Comparison of ENCODE assay signal across 12 cellular contexts in genomic region chr6:6390849-6391602, GRCh38.
DNase-seq lines count a peak whose midpoint lies in the region; ATAC-seq and TF ChIP-seq lines count a peak whose summit lies in the region.
"Had no signal": no experiment of that assay in that cellular context is flagged by ENCODE, and none has a peak within 500 bp of the region (broad histone marks: within the 10 kb centered on the region; RNA-seq: fewer than 3 reads in every experiment).

No MANE protein-coding gene starts in this region.

- H3K4me1 ChIP-seq in transverse colon: peaks cover 0 to 2% (median 0%) of the 10 kb centered on the region in 4 donors

- in situ Hi-C loops in GM13976 (cut with MboI; ENCODE audit: low sequenced_read_pairs, unreplicated experiment): no loop called here
- in situ Hi-C loops in transverse colon (cut with MboI; ENCODE audit: low pct_ligation_motif_present in 1 of 4, low pct_unique_long_range_greater_than_20kb in 1 of 4, low sequenced_read_pairs in 3 of 4): no loop called here

- no peaks in the 10 kb centered on the region for H3K36me3 ChIP-seq in transverse colon

- H3K27me3 Mint-ChIP-seq in activated B cell treated with CpG ODN at 0.5 μM for 24 hours: peaks cover 2% of the 10 kb centered on the region
- peaks cover 25 to 52% of the 10 kb centered on the region in 2 donors for H3K27me3 Mint-ChIP-seq in effector memory CD8-positive, alpha-beta T cell

- H3K27ac ChIP-seq in transverse colon: no peak overlapping the region

- TF ChIP-seq EP300 in transverse colon (IDR thresholded peaks at IDR 0.05; ENCODE audit: low read depth): no peak

- peak overlapping the region; percentile 77 for H3K4me3 Mint-ChIP-seq in activated B cell treated with CpG ODN at 0.5 μM for 24 hours
- H3K4me3 Mint-ChIP-seq in effector memory CD8-positive, alpha-beta T cell: no peak overlapping the region
- H3K4me3 Mint-ChIP-seq: CD8-positive, alpha-beta memory T cell had no signal

- H3K36me3 Mint-ChIP-seq in activated B cell treated with CpG ODN at 0.5 μM for 24 hours (ENCODE audit: low read depth): no peaks in the 10 kb centered on the region
- no peaks in the 10 kb centered on the region for H3K36me3 Mint-ChIP-seq in effector memory CD8-positive, alpha-beta T cell (ENCODE audit: insufficient read depth)
- H3K36me3 Mint-ChIP-seq: CD8-positive, alpha-beta memory T cell had no signal

- peak overlapping the region; percentile 96 for H3K27ac Mint-ChIP-seq in activated B cell treated with CpG ODN at 0.5 μM for 24 hours
- H3K27ac Mint-ChIP-seq in effector memory CD8-positive, alpha-beta T cell: no peak overlapping the region
- H3K27ac Mint-ChIP-seq: CD8-positive, alpha-beta memory T cell had no signal

- POLR2A ChIA-PET in activated B cell treated with CpG ODN at 0.5 μM for 24 hours (lab: Charles Lee): interaction anchor here (0.6 to 5.6 kb wide), 11 partner anchors 10 to 198 kb away, joined by 3 to 149 read pairs (median 5); partner anchors contain the start of gene F13A1

- no peak for TF ChIP-seq CTCF in GM13976 (IDR thresholded peaks at IDR 0.05; ENCODE audit: borderline replicate concordance, control extremely low read depth, extremely low read depth, insufficient read depth, missing control alignments)
- TF ChIP-seq CTCF in activated B cell treated with CpG ODN at 0.5 μM for 24 hours (IDR thresholded peaks at IDR 0.05): no peak
- no peak for TF ChIP-seq CTCF in transverse colon (IDR thresholded peaks at IDR 0.05)

- CTCF ChIA-PET in activated B cell treated with CpG ODN at 0.5 μM for 24 hours (lab: Charles Lee): interaction anchor here (0.8 to 3.3 kb wide), 5 partner anchors 13 to 104 kb away, joined by 3 to 15 read pairs (median 4); no protein-coding TSS in a partner anchor

- peaks cover 63% of the 10 kb centered on the region for H3K4me1 Mint-ChIP-seq in activated B cell treated with CpG ODN at 0.5 μM for 24 hours
- H3K4me1 Mint-ChIP-seq in effector memory CD8-positive, alpha-beta T cell (ENCODE audit: low read depth in 2 of 2): no peaks in the 10 kb centered on the region
- H3K4me1 Mint-ChIP-seq: CD8-positive, alpha-beta memory T cell had no signal

- H3K4me3 ChIP-seq in transverse colon: no peak overlapping the region

- no peaks in the 10 kb centered on the region for H3K9me3 Mint-ChIP-seq in activated B cell treated with CpG ODN at 0.5 μM for 24 hours
- no peaks in the 10 kb centered on the region for H3K9me3 Mint-ChIP-seq in effector memory CD8-positive, alpha-beta T cell
- H3K9me3 Mint-ChIP-seq: CD8-positive, alpha-beta memory T cell had no signal

- no peaks in the 10 kb centered on the region for H3K9me3 ChIP-seq in transverse colon

- WGBS in transverse colon (ENCODE audit: low coverage in 1 of 2), 2 donors: 51 to 67% methylated on average over 3 to 7 of the region's 7 CpGs

- TF ChIP-seq POLR2A in transverse colon (IDR thresholded peaks at IDR 0.05): no peak

- intact Hi-C loops in activated B cell treated with CpG ODN at 0.5 μM for 24 hours (cut with micrococcal nuclease): loop anchor here (1.0 to 5.0 kb wide), 7 partner anchors 14 to 669 kb away; partner anchors contain the start of genes F13A1 and LY86
- intact Hi-C loops in transverse colon (cut with DNase I; ENCODE audit: low total_unique reads): no loop called here

- peak; percentile 57 for DNase-seq in GM13976 (ENCODE audit: low spot score)
- DNase-seq in activated B cell treated with CpG ODN at 0.5 μM for 24 hours: peak; percentile 42
- DNase-seq in NCI-H2107 treated with DMSO at 0.1 percent for 48 hours (lab: John Stamatoyannopoulos, UW; ENCODE audit: unreplicated experiment): no peak
- DNase-seq in kidney tubule cell (ENCODE audit: low spot score): no peak
- no peak for DNase-seq in effector memory CD8-positive, alpha-beta T cell
- DNase-seq in transverse colon: no peak
- DNase-seq: activated effector memory CD4-positive, alpha-beta T cell treated with anti-CD3 and anti-CD28 coated beads, Interleukin-2, amount 50 U/mL, for 16 hours; CD8-positive, alpha-beta memory T cell; effector CD4-positive, alpha-beta T cell; NCI-H1694 had no signal

- H3K27me3 ChIP-seq in transverse colon: no peaks in the 10 kb centered on the region

- ATAC-seq in GM19455 (IDR thresholded peaks at IDR 0.05; ENCODE audit: unreplicated experiment) (peak; percentile 52), HG03039 (IDR thresholded peaks at IDR 0.05; ENCODE audit: unreplicated experiment) (peak; percentile 45), activated B cell treated with CpG ODN at 0.5 μM for 24 hours (ENCODE audit: low read depth) (peak; percentile 78)
- no peak for ATAC-seq in effector memory CD8-positive, alpha-beta T cell (replicated peaks)

Comparison
In these comparisons a context has a peak if more than half of its experiments do, and no peak if none do; other contexts are left out.
1. DNase-seq: peak in GM13976 (single experiment) and activated B cell treated with CpG ODN at 0.5 μM for 24 hours (single experiment); none in NCI-H2107 treated with DMSO at 0.1 percent for 48 hours (single experiment), kidney tubule cell (single experiment), effector memory CD8-positive, alpha-beta T cell (0 of 3) and transverse colon (single experiment).